Comparison of ENCODE assay signal across 22 cellular contexts in the genomic region with DNA sequence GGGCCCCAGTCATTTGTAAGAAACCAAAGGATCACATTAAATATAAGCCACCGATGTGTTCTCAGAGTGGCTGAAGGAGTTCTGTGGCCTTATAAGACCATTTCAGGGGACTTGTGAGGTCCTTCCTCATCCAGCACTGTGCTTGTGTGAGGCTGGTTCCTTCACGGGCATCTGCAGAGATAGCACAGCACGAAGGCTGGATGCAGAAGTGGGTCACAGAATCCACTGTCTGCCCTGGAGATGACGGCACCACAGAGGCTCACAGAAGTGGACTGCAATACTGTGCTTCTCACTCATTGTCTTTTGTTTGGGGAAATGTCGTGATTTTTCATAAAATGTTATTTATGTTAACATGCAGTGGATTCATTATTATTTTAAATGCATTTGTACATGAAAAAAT.
DNase-seq lines count a peak whose midpoint lies in the region; ATAC-seq, FAIRE-seq and TF ChIP-seq lines count a peak whose summit lies in the region.
"Had no signal": no experiment of that assay in that cellular context is flagged by ENCODE, and none has a peak within 500 bp of the region (broad histone marks: within the 10 kb centered on the region; RNA-seq: fewer than 3 reads in every experiment).

No MANE protein-coding gene starts in this region.

- 82% methylated on average over 5 of the region's 5 CpGs for WGBS in prostate gland
- WGBS in pancreas, 2 donors: 88 to 90% methylated on average over 5 of the region's 5 CpGs

- no peak overlapping the region for H3K27ac ChIP-seq in left ventricle myocardium inferior (replicated peaks)
- H3K27ac ChIP-seq in RWPE2 (ENCODE audit: poor library complexity, severe bottlenecking): no peak overlapping the region
- no peak overlapping the region for H3K27ac ChIP-seq in prostate gland
- H3K27ac ChIP-seq in pancreas: no peak overlapping the region
- H3K27ac ChIP-seq: BLaER1, KMS-11 had no signal

- no peak overlapping the region for H3K4me3 ChIP-seq in left ventricle myocardium inferior
- H3K4me3 ChIP-seq in RWPE2 (ENCODE audit: severe bottlenecking): no peak overlapping the region
- no peak overlapping the region for H3K4me3 ChIP-seq in prostate gland
- H3K4me3 ChIP-seq in pancreas: no peak overlapping the region
- H3K4me3 ChIP-seq: BLaER1, GM12878 had no signal

- intact Hi-C loops in left ventricle myocardium superior (cut with micrococcal nuclease): no loop called here
- intact Hi-C loops in left ventricle myocardium inferior (cut with micrococcal nuclease): no loop called here
- intact Hi-C loops in prostate gland (cut with DNase I): no loop called here
- intact Hi-C loops in pancreas (cut with DNase I): no loop called here

- no peak overlapping the region for H3K4me3 Mint-ChIP-seq in WTC11
- H3K4me3 Mint-ChIP-seq: CD4-positive, CD25-positive, alpha-beta regulatory T cell had no signal

- no peak overlapping the region for H3K27ac Mint-ChIP-seq in WTC11
- H3K27ac Mint-ChIP-seq: CD4-positive, CD25-positive, alpha-beta regulatory T cell; IgD-negative memory B cell had no signal

- peak; percentile 15 for ATAC-seq in left ventricle myocardium superior
- no peak for ATAC-seq in RWPE2 (ENCODE audit: low read depth)
- ATAC-seq in left lobe of liver: no peak
- no peak for ATAC-seq in WTC11
- no peak for ATAC-seq in pancreas
- no peak for ATAC-seq in HG02938 (IDR thresholded peaks at IDR 0.05; ENCODE audit: unreplicated experiment)
- ATAC-seq: GM12878, HCT116 had no signal

- FAIRE-seq in pancreas (lab: Jason Lieb, UNC): no peak
- FAIRE-seq: A204.1, D721Med, G401.6, GM12878 had no signal

- H3K36me3 ChIP-seq in left ventricle myocardium inferior (no peaks in the 10 kb centered on the region), RWPE2 (ENCODE audit: low read depth) (no peaks in the 10 kb centered on the region), prostate gland (no peaks in the 10 kb centered on the region), pancreas (no peaks in the 10 kb centered on the region)
- H3K36me3 ChIP-seq: BLaER1 had no signal

- TF ChIP-seq CTCF in left ventricle myocardium inferior (IDR thresholded peaks at IDR 0.05; ENCODE audit: borderline replicate concordance) (no peak), RWPE2 (IDR thresholded peaks at IDR 0.05; ENCODE audit: poor library complexity, severe bottlenecking) (no peak), prostate gland (IDR thresholded peaks at IDR 0.05) (no peak), WTC11 (IDR thresholded peaks at IDR 0.05) (no peak), pancreas (IDR thresholded peaks at IDR 0.05) (no peak)

- CTCF ChIA-PET in WTC11 (lab: Charles Lee): interaction anchor here (1.0 to 2.4 kb wide), 2 partner anchors 15 to 489 kb away, joined by 3 to 15 read pairs; no protein-coding TSS in a partner anchor

- POLR2A ChIA-PET in WTC11 (lab: Charles Lee): no interaction called here

- no peak for DNase-seq in left ventricle myocardium superior
- no peak for DNase-seq in left ventricle myocardium inferior
- DNase-seq in RWPE2 (ENCODE audit: low spot score): peak; percentile 23
- DNase-seq in left lobe of liver (ENCODE audit: low spot score): peak; percentile 21
- peak; percentile 2 for DNase-seq in prostate gland (ENCODE audit: low spot score)
- no peak for DNase-seq in WTC11 (ENCODE audit: low spot score)
- no peak for DNase-seq in pancreas
- DNase-seq: CD4-positive, CD25-positive, alpha-beta regulatory T cell; MM.1S; NCI-H2029; NCI-H526 treated with DMSO at 0.1 percent for 48 hours; SIG-M5 had no signal

- H3K36me3 Mint-ChIP-seq in WTC11: peaks cover 13% of the 10 kb centered on the region
- H3K36me3 Mint-ChIP-seq: CD4-positive, CD25-positive, alpha-beta regulatory T cell; IgD-negative memory B cell had no signal

- H3K9me3 ChIP-seq in left ventricle myocardium inferior (replicated peaks): no peaks in the 10 kb centered on the region
- no peaks in the 10 kb centered on the region for H3K9me3 ChIP-seq in RWPE2 (ENCODE audit: severe bottlenecking)
- no peaks in the 10 kb centered on the region for H3K9me3 ChIP-seq in prostate gland
- no peaks in the 10 kb centered on the region for H3K9me3 ChIP-seq in pancreas
- H3K9me3 ChIP-seq: BLaER1, SK-N-SH had no signal

- no peaks in the 10 kb centered on the region for H3K9me3 Mint-ChIP-seq in WTC11
- H3K9me3 Mint-ChIP-seq: CD4-positive, CD25-positive, alpha-beta regulatory T cell; IgD-negative memory B cell had no signal

- peaks cover 1% of the 10 kb centered on the region; the same call in 1 of the 2 replicates for H3K4me1 Mint-ChIP-seq in WTC11
- H3K4me1 Mint-ChIP-seq: CD4-positive, CD25-positive, alpha-beta regulatory T cell had no signal

- H3K4me1 ChIP-seq in left ventricle myocardium inferior (peaks cover 26% of the 10 kb centered on the region), RWPE2 (ENCODE audit: insufficient read depth, poor library complexity, severe bottlenecking) (no peaks in the 10 kb centered on the region), prostate gland (replicated peaks) (no peaks in the 10 kb centered on the region), pancreas (no peaks in the 10 kb centered on the region)

- H3K27me3 ChIP-seq in left ventricle myocardium inferior (ENCODE audit: low read depth) (no peaks in the 10 kb centered on the region), RWPE2 (ENCODE audit: insufficient read depth, poor library complexity, severe bottlenecking) (no peaks in the 10 kb centered on the region), prostate gland (replicated peaks; ENCODE audit: insufficient read depth) (no peaks in the 10 kb centered on the region), pancreas (no peaks in the 10 kb centered on the region)
- H3K27me3 ChIP-seq: BLaER1 had no signal

- H3K27me3 Mint-ChIP-seq in WTC11 (ENCODE audit: low read depth): no peaks in the 10 kb centered on the region
- H3K27me3 Mint-ChIP-seq: CD4-positive, CD25-positive, alpha-beta regulatory T cell had no signal

- TF ChIP-seq POLR2A in prostate gland (IDR thresholded peaks at IDR 0.05): no peak

TF ChIP-seq in WTC11, 78 proteins besides CTCF, POLR2A, EP300 and RAD21 (continues in another document):
- TF ChIP-seq MAX (CRISPR knock-in tag; IDR thresholded peaks at IDR 0.05): no peak
- TF ChIP-seq GTF2I (CRISPR knock-in tag; conservative IDR thresholded peaks at IDR 0.05): no peak
- TF ChIP-seq JUN (CRISPR knock-in tag; IDR thresholded peaks at IDR 0.05): no peak
- no peak for TF ChIP-seq ZNF281 (CRISPR knock-in tag; IDR thresholded peaks at IDR 0.05)
- TF ChIP-seq E2F5 (CRISPR knock-in tag; IDR thresholded peaks at IDR 0.05): no peak
- no peak for TF ChIP-seq USF2 (CRISPR knock-in tag; IDR thresholded peaks at IDR 0.05)
- no peak for TF ChIP-seq SP1 (CRISPR knock-in tag; conservative IDR thresholded peaks at IDR 0.05)
- TF ChIP-seq, protein P1, sequence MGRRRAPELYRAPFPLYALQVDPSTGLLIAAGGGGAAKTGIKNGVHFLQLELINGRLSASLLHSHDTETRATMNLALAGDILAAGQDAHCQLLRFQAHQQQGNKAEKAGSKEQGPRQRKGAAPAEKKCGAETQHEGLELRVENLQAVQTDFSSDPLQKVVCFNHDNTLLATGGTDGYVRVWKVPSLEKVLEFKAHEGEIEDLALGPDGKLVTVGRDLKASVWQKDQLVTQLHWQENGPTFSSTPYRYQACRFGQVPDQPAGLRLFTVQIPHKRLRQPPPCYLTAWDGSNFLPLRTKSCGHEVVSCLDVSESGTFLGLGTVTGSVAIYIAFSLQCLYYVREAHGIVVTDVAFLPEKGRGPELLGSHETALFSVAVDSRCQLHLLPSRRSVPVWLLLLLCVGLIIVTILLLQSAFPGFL (CRISPR knock-in tag; IDR thresholded peaks at IDR 0.05; ENCODE audit: borderline replicate concordance): no peak
- no peak for TF ChIP-seq TEAD1 (CRISPR knock-in tag; IDR thresholded peaks at IDR 0.05)

Comparison
In these comparisons a context has a peak if more than half of its experiments do, and no peak if none do; other contexts are left out.
1. DNase-seq: peak in RWPE2 (single experiment), left lobe of liver (single experiment) and prostate gland (single experiment); none in left ventricle myocardium superior (single experiment), left ventricle myocardium inferior (single experiment), WTC11 (single experiment) and pancreas (0 of 6).